ENCODE assay signal across 11 cellular contexts in genomic region chr1:209368864-209369598, GRCh38.
A peak's percentile ranks its signal among the peaks of the same experiment; 100 is the strongest.
DNase-seq lines count a peak whose midpoint lies in the region; ATAC-seq and TF ChIP-seq lines count a peak whose summit lies in the region.
"Had no signal": no experiment of that assay in that cellular context is flagged by ENCODE, and none has a peak within 500 bp of the region (broad histone marks: within the 10 kb centered on the region; RNA-seq: fewer than 3 reads in every experiment).

No MANE protein-coding gene starts in this region.

- TF ChIP-seq CTCF in AG09319 (IDR thresholded peaks at IDR 0.05; ENCODE audit: low read depth, low read length) (no peak), nephron (IDR thresholded peaks at IDR 0.05; ENCODE audit: unreplicated experiment in 3 of 3) (no peak), colonic mucosa (IDR thresholded peaks at IDR 0.05) (no peak)

- no peaks in the 10 kb centered on the region for H3K27me3 ChIP-seq in colonic mucosa

- DNase-seq in AG09319 (ENCODE audit: extremely low read depth, low read depth) (peak; percentile 67), NCI-H446 (lab: John Stamatoyannopoulos, UW) (peak; percentile 98 to 99), NCI-H2081 (lab: John Stamatoyannopoulos, UW) (no peak), colonic mucosa (no peak)
- DNase-seq in activated CD4-positive, CD25-positive, alpha-beta regulatory T cell treated with anti-CD3 and anti-CD28 coated beads, Interleukin-2, amount 50 U/mL, for 72 hours: no peak
- DNase-seq: activated naive CD4-positive, alpha-beta T cell treated with anti-CD3 and anti-CD28 coated beads for 36 hours; natural killer cell; NCI-H524 had no signal

- ATAC-seq in esophagus mucosa (peak; percentile 74), HG03280 (IDR thresholded peaks at IDR 0.05; ENCODE audit: unreplicated experiment) (no peak)
- ATAC-seq: natural killer cell had no signal

- peaks cover 4% of the 10 kb centered on the region for H3K27me3 Mint-ChIP-seq in nephron (ENCODE audit: low read depth)

- no peaks in the 10 kb centered on the region for H3K36me3 ChIP-seq in colonic mucosa

- no peak overlapping the region for H3K4me3 ChIP-seq in colonic mucosa

- H3K9me3 ChIP-seq in colonic mucosa: no peaks in the 10 kb centered on the region

- intact Hi-C loops in colonic mucosa (cut with DNase I): no loop called here

- no peaks in the 10 kb centered on the region for H3K36me3 Mint-ChIP-seq in nephron (ENCODE audit: low read depth)
- H3K36me3 Mint-ChIP-seq: natural killer cell had no signal

- H3K9me3 Mint-ChIP-seq in nephron: peaks cover 7% of the 10 kb centered on the region
- H3K9me3 Mint-ChIP-seq: activated naive CD4-positive, alpha-beta T cell treated with anti-CD3 and anti-CD28 coated beads for 36 hours had no signal

- H3K27ac Mint-ChIP-seq in nephron: peak overlapping the region; percentile 56 to 88 (median 73)
- H3K27ac Mint-ChIP-seq: activated naive CD4-positive, alpha-beta T cell treated with anti-CD3 and anti-CD28 coated beads for 36 hours; natural killer cell had no signal

- H3K4me1 ChIP-seq in colonic mucosa: no peaks in the 10 kb centered on the region

- H3K27ac ChIP-seq in colonic mucosa: no peak overlapping the region

- no peak overlapping the region for H3K9ac ChIP-seq in colonic mucosa (ENCODE audit: low read depth in 2 of 2, low read length in 2 of 2)

- H3K4me3 Mint-ChIP-seq in nephron: no peak overlapping the region
- H3K4me3 Mint-ChIP-seq: activated naive CD4-positive, alpha-beta T cell treated with anti-CD3 and anti-CD28 coated beads for 36 hours; natural killer cell had no signal

- H3K4me1 Mint-ChIP-seq in nephron: peaks cover 16% of the 10 kb centered on the region
- H3K4me1 Mint-ChIP-seq: natural killer cell had no signal

Comparison
In these comparisons a context has a peak if more than half of its experiments do, and no peak if none do; other contexts are left out.
1. DNase-seq: peak in AG09319 (single experiment) and NCI-H446 (2 of 2); none in NCI-H2081 (0 of 2), activated CD4-positive, CD25-positive, alpha-beta regulatory T cell treated with anti-CD3 and anti-CD28 coated beads, Interleukin-2, amount 50 U/mL, for 72 hours (single experiment) and colonic mucosa (single experiment).